Comparison of ENCODE assay signal across 8 cellular contexts in genomic region chr1:231161711-231162299, GRCh38. TPM values are rescaled to one million over a fixed set of nuclear protein-coding genes. Genes with fewer than 3 reads are reported as not detected.
DNase-seq lines count a peak whose midpoint lies in the region; ATAC-seq, FAIRE-seq and TF ChIP-seq lines count a peak whose summit lies in the region.

Gene TRIM67 (plus strand): TSS chr1:231162058. CDS start chr1:231162970, 912 bp downstream.

- H3K4me1 ChIP-seq in astrocyte (ENCODE audit: insufficient read depth, low read length) (peaks cover 15% of the 10 kb centered on the region), testis (peaks cover 10% of the 10 kb centered on the region)

- ATAC-seq in HG02970 (IDR thresholded peaks at IDR 0.05; ENCODE audit: low FRiP score, unreplicated experiment) (no peak), GM18519 (IDR thresholded peaks at IDR 0.05; ENCODE audit: low FRiP score, unreplicated experiment) (no peak), HG03097 (IDR thresholded peaks at IDR 0.05; ENCODE audit: low FRiP score, unreplicated experiment) (no peak)

- H3K79me2 ChIP-seq in astrocyte (ENCODE audit: insufficient read depth, low read length) = no peaks in the 10 kb centered on the region

- FAIRE-seq in astrocyte (lab: Jason Lieb, UNC) = no peak

- H3K9ac ChIP-seq in astrocyte (ENCODE audit: low read length) = peak within 1 kb of the TSS; percentile 35

- H2AFZ ChIP-seq in astrocyte (ENCODE audit: low read depth, low read length) = peak within 1 kb of the TSS; percentile 55

- no peaks in the 10 kb centered on the region for H4K20me1 ChIP-seq in astrocyte (ENCODE audit: insufficient read depth, low read length)

- peak within 1 kb of the TSS; percentile 94 for H3K4me2 ChIP-seq in astrocyte (ENCODE audit: low read length)

- DNase-seq in COLO668 (lab: John Stamatoyannopoulos, UW; ENCODE audit: unreplicated experiment) (peak; percentile 81), M059J (ENCODE audit: low read depth) (peak; percentile 34), astrocyte (ENCODE audit: low read depth) (no peak), kidney tubule cell (ENCODE audit: low spot score) (peak; percentile 46), testis (no peak)

- peak within 1 kb of the TSS; percentile 82 for H3K4me3 Mint-ChIP-seq in astrocyte (ENCODE audit: unreplicated experiment)

- H3K36me3 ChIP-seq in astrocyte (ENCODE audit: insufficient read depth, low read length) (no peaks in the 10 kb centered on the region), testis (ENCODE audit: low read depth, missing control alignments) (no peaks in the 10 kb centered on the region)

- TF ChIP-seq CTCF in astrocyte (IDR thresholded peaks at IDR 0.05; ENCODE audit: insufficient read depth, low read depth, low read length) = no peak
- TF ChIP-seq CTCF in testis (IDR thresholded peaks at IDR 0.05) = no peak

- no peak within 1 kb of the TSS for H3K27ac Mint-ChIP-seq in astrocyte (ENCODE audit: unreplicated experiment)

- no peaks in the 10 kb centered on the region for H3K9me3 Mint-ChIP-seq in astrocyte (ENCODE audit: unreplicated experiment)

- H3K9me3 ChIP-seq in astrocyte (ENCODE audit: insufficient read depth, low read depth, low read length) = no peaks in the 10 kb centered on the region
- H3K9me3 ChIP-seq in testis = no peaks in the 10 kb centered on the region

- peaks cover 35% of the 10 kb centered on the region for H3K27me3 Mint-ChIP-seq in astrocyte (ENCODE audit: low read depth, unreplicated experiment)

- H3K27ac ChIP-seq in astrocyte (ENCODE audit: low read depth, low read length) (no peak within 1 kb of the TSS), testis (no peak within 1 kb of the TSS)

- H3K27me3 ChIP-seq in astrocyte (ENCODE audit: insufficient read depth, low read length) = peaks cover 24% of the 10 kb centered on the region
- H3K27me3 ChIP-seq in testis = no peaks in the 10 kb centered on the region

- no peak for TF ChIP-seq POLR2A in testis (IDR thresholded peaks at IDR 0.05)

- H3K36me3 Mint-ChIP-seq in astrocyte (ENCODE audit: low read depth, unreplicated experiment) = no peaks in the 10 kb centered on the region

- WGBS in testis, 2 donors = 0 to 3% methylated on average over 10 to 41 of the region's 41 CpGs

- peak within 1 kb of the TSS; percentile 53 for H3K4me3 ChIP-seq in astrocyte (ENCODE audit: insufficient read depth, low read depth, low read length)
- peak within 1 kb of the TSS; percentile 18 to 36 for H3K4me3 ChIP-seq in testis

- intact Hi-C loops in testis (cut with DNase I; ENCODE audit: low total_unique reads) = no loop called here

- peaks cover 16% of the 10 kb centered on the region for H3K4me1 Mint-ChIP-seq in astrocyte (ENCODE audit: low read depth, unreplicated experiment)

RNA-seq across cellular contexts. Expression of gene TRIM67, which starts in this region (rescaled TPM):
- 0.10 and 0.20 TPM in 2 replicates for total RNA-seq in M059J (2014; rRNA removed; shearing (Covaris generic))
- total RNA-seq in astrocyte (0.89 and 1.1 TPM in 2 replicates), testis (under 1 TPM; 0.19 to 0.24 TPM)
- polyA plus RNA-seq in testis (ENCODE audit: insufficient read depth, low read depth, low replicate concordance) = 0.26 TPM

Comparison
In these comparisons a context has a peak if more than half of its experiments do, and no peak if none do; other contexts are left out.
1. Peak in DNase-seq in M059J; RNA of the gene not detected or under 1 TPM.
2. DNase-seq: peak in COLO668 (single experiment) and kidney tubule cell (single experiment); none in astrocyte (single experiment) and testis (single experiment).